Comparison of ENCODE assay signal across 8 cellular contexts in genomic region chr6:85678602-85679444, GRCh38. TPM values are rescaled to one million over a fixed set of nuclear protein-coding genes. Genes with fewer than 3 reads are reported as not detected.
DNase-seq lines count a peak whose midpoint lies in the region; ATAC-seq and TF ChIP-seq lines count a peak whose summit lies in the region.

No MANE protein-coding gene starts in this region.

- peaks cover 23% of the 10 kb centered on the region for H3K36me3 Mint-ChIP-seq in chondrocyte (ENCODE audit: low read depth)

- no peaks in the 10 kb centered on the region for H3K27me3 Mint-ChIP-seq in chondrocyte (ENCODE audit: low read depth)

- peak; percentile 26 for TF ChIP-seq CTCF in chondrocyte (IDR thresholded peaks at IDR 0.05)

- peak; percentile 71 for ATAC-seq in HG03378 (IDR thresholded peaks at IDR 0.05; ENCODE audit: unreplicated experiment)

- peak; percentile 100 for TF ChIP-seq POLR2A in GM19099 (IDR thresholded peaks at IDR 0.05; ENCODE audit: extremely low read depth, insufficient read length, low read depth)

- peaks cover 46% of the 10 kb centered on the region for H3K4me1 Mint-ChIP-seq in chondrocyte (ENCODE audit: low read depth)

- H3K27ac Mint-ChIP-seq in chondrocyte (ENCODE audit: unreplicated experiment) = peak overlapping the region; percentile 97

- no peaks in the 10 kb centered on the region for H3K9me3 Mint-ChIP-seq in chondrocyte (ENCODE audit: low read depth)

- peak overlapping the region; percentile 99 for H3K4me3 Mint-ChIP-seq in chondrocyte (ENCODE audit: unreplicated experiment)

- DNase-seq in Ammon's horn (ENCODE audit: low spot score) (peak; percentile 100), NCI-H446 treated with DMSO at 0.1 percent for 48 hours (lab: John Stamatoyannopoulos, UW) (peak; percentile 96), chondrocyte (ENCODE audit: low spot score) (peak; percentile 98), kidney tubule cell (ENCODE audit: low spot score) (peak; percentile 99)
- peak; percentile 98 for DNase-seq in activated CD4-positive, alpha-beta T cell treated with anti-CD3 and anti-CD28 coated beads for 1 hour
- DNase-seq in stimulated activated CD4-positive, alpha-beta T cell treated with anti-CD3 and anti-CD28 coated beads, Interleukin-1b, Interleukin-23, amount 100 ng/mL, for 1 hour (ENCODE audit: low read depth in 2 of 2) = peak; percentile 92 to 95

RNA-seq across cellular contexts. Expression of gene SYNCRIP, which starts 36.1 kb away (rescaled TPM):
- total RNA-seq in chondrocyte = 87.4 to 116 TPM (median 90.5 TPM) in 3 replicates

Comparison
In these comparisons a context has a peak if more than half of its experiments do, and no peak if none do; other contexts are left out.
1. Peak in every context shown above with its lines: DNase-seq and ATAC-seq.